ENCODE assay signal across 10 cellular contexts in genomic region chr3:21017115-21017852, GRCh38.
A peak's percentile ranks its signal among the peaks of the same experiment; 100 is the strongest.
DNase-seq lines count a peak whose midpoint lies in the region; ATAC-seq and TF ChIP-seq lines count a peak whose summit lies in the region.
"Had no signal": no experiment of that assay in that cellular context is flagged by ENCODE, and none has a peak within 500 bp of the region (broad histone marks: within the 10 kb centered on the region; RNA-seq: fewer than 3 reads in every experiment).

No MANE protein-coding gene starts in this region.

- TF ChIP-seq CTCF in GM20000 (IDR thresholded peaks at IDR 0.05; ENCODE audit: extremely low read depth, missing control alignments), result peak; percentile 14
- TF ChIP-seq CTCF in PC-9 (conservative IDR thresholded peaks at IDR 0.05), result peak; percentile 52
- TF ChIP-seq CTCF in fibroblast of lung (conservative IDR thresholded peaks at IDR 0.05 in 1 of 2, IDR thresholded peaks at IDR 0.05 in 1 of 2; ENCODE audit: low read depth in 1 of 2, low read length in 2 of 2), result peak; percentile 2 to 23
- TF ChIP-seq CTCF in uterus (IDR thresholded peaks at IDR 0.05), result no peak

- ATAC-seq in HG03095 (IDR thresholded peaks at IDR 0.05; ENCODE audit: unreplicated experiment), result no peak
- ATAC-seq in HG02623 (IDR thresholded peaks at IDR 0.05; ENCODE audit: unreplicated experiment), result no peak
- no peak for ATAC-seq in GM18907 (IDR thresholded peaks at IDR 0.05; ENCODE audit: unreplicated experiment)

- H3K27me3 ChIP-seq in PC-9 (ENCODE audit: insufficient read depth, low read depth) (no peaks in the 10 kb centered on the region), fibroblast of lung (ENCODE audit: control insufficient read depth, insufficient read depth, low read length) (no peaks in the 10 kb centered on the region), uterus (no peaks in the 10 kb centered on the region)

- POLR2A ChIA-PET in PC-9 (lab: Charles Lee; ENCODE audit: unreplicated experiment), result interaction anchor here (0.6 kb wide), 1 partner anchor 11 kb away, joined by 6 read pairs; no protein-coding TSS in a partner anchor

- H2AFZ ChIP-seq in PC-9, result no peak overlapping the region
- no peak overlapping the region for H2AFZ ChIP-seq in fibroblast of lung (ENCODE audit: low read length)

- H3K79me2 ChIP-seq in PC-9 (ENCODE audit: low read depth), result no peaks in the 10 kb centered on the region
- H3K79me2 ChIP-seq in fibroblast of lung (ENCODE audit: control insufficient read depth, insufficient read depth, low read length), result no peaks in the 10 kb centered on the region

- intact Hi-C loops in PC-9 (cut with micrococcal nuclease; ENCODE audit: unreplicated experiment), result no loop called here
- intact Hi-C loops in uterus (cut with DNase I; ENCODE audit: low total_unique reads), result no loop called here

- H3K4me2 ChIP-seq in PC-9 (no peak overlapping the region), fibroblast of lung (ENCODE audit: extremely low read depth, insufficient read depth, low read length) (no peak overlapping the region)

- peak; percentile 29 for DNase-seq in ACHN
- no peak for DNase-seq in GM20000 (ENCODE audit: low spot score)
- DNase-seq in PC-9, result peak in 1 of 2 experiments; percentile 62
- no peak for DNase-seq in fibroblast of lung (ENCODE audit: low read depth in 2 of 2)
- no peak for DNase-seq in uterus
- DNase-seq: activated CD4-positive, alpha-beta T cell treated with anti-CD3 and anti-CD28 coated beads, Interleukin-2, amount 50 U/mL, for 4 hours; NCI-H2171 treated with DMSO at 0.1 percent for 48 hours had no signal

- no TSS peak for BruUV-seq in PC-9 (replicated peaks; lab: Mats Ljungman, UMichigan)

- TF ChIP-seq POLR2A in uterus (IDR thresholded peaks at IDR 0.05), result no peak

- H3K9me2 ChIP-seq in PC-9 (ENCODE audit: insufficient read depth), result no peaks in the 10 kb centered on the region

- no peaks in the 10 kb centered on the region for H3K4me1 ChIP-seq in PC-9 (replicated peaks; ENCODE audit: insufficient read depth)
- H3K4me1 ChIP-seq in fibroblast of lung (ENCODE audit: control insufficient read depth, extremely low read depth, insufficient read depth, low read length), result no peaks in the 10 kb centered on the region
- H3K4me1 ChIP-seq in uterus, result no peaks in the 10 kb centered on the region

- in situ Hi-C loops in ACHN (cut with HindIII; ENCODE audit: low pct_ligation_motif_present, low pct_unique_long_range_greater_than_20kb, low sequenced_read_pairs), result no loop called here

- H3K27ac ChIP-seq in PC-9 (no peak overlapping the region), fibroblast of lung (ENCODE audit: insufficient read depth, low read length) (no peak overlapping the region), uterus (no peak overlapping the region)

- H3K36me3 ChIP-seq in PC-9 (ENCODE audit: low read depth) (no peaks in the 10 kb centered on the region), fibroblast of lung (ENCODE audit: control insufficient read depth, insufficient read depth, low read length) (no peaks in the 10 kb centered on the region), uterus (no peaks in the 10 kb centered on the region)

- CTCF ChIA-PET in PC-9 (lab: Charles Lee), result no interaction called here

- H3K4me3 ChIP-seq in PC-9 (no peak overlapping the region), fibroblast of lung (replicated peaks in 1 of 4; ENCODE audit: control extremely low read depth in 1 of 4, insufficient read depth in 1 of 4, low read depth in 3 of 4, low read length in 4 of 4) (no peak overlapping the region), uterus (no peak overlapping the region)

- H3F3A ChIP-seq in PC-9 (ENCODE audit: insufficient read depth, low read depth), result no peaks in the 10 kb centered on the region

- H4K20me1 ChIP-seq in PC-9 (ENCODE audit: insufficient read depth) (no peaks in the 10 kb centered on the region), fibroblast of lung (ENCODE audit: control insufficient read depth, extremely low read depth, insufficient read depth, low read length) (no peaks in the 10 kb centered on the region)

- no peak overlapping the region for H3K9ac ChIP-seq in fibroblast of lung (ENCODE audit: insufficient read depth, low read length)

- no peaks in the 10 kb centered on the region for H3K9me3 ChIP-seq in PC-9 (ENCODE audit: insufficient read depth, low read depth)
- no peaks in the 10 kb centered on the region for H3K9me3 ChIP-seq in fibroblast of lung (ENCODE audit: control insufficient read depth, insufficient read depth, low read depth, low read length)
- H3K9me3 ChIP-seq in uterus, result no peaks in the 10 kb centered on the region

Comparison
In these comparisons a context has a peak if more than half of its experiments do, and no peak if none do; other contexts are left out.
1. CTCF ChIP-seq: peak in GM20000 (single experiment), PC-9 (single experiment) and fibroblast of lung (2 of 2); none in uterus (0 of 4).